In the genomic region with DNA sequence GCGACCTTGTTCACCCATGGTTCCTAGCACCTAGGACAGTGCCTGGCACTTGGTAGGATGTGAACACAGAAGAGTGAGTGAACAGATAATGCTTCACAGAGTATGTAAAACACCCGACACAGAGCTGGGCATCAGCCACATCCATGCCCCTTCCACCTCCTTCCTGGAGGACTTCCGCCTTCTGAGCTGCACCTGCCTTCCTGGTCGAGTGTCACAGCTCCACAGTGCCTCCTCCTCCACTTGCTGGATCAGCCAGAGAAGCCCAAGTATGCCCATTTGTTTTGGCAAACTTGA, we compare ENCODE assay signal across 14 cellular contexts. TPM values are rescaled to one million over a fixed set of nuclear protein-coding genes. Genes with fewer than 3 reads are reported as not detected.
DNase-seq lines count a peak whose midpoint lies in the region; ATAC-seq and TF ChIP-seq lines count a peak whose summit lies in the region.
"Had no signal": no experiment of that assay in that cellular context is flagged by ENCODE, and none has a peak within 500 bp of the region (broad histone marks: within the 10 kb centered on the region; RNA-seq: fewer than 3 reads in every experiment).

No MANE protein-coding gene starts in this region.

- H3K27ac Mint-ChIP-seq in activated T-cell treated with anti-CD3 and anti-CD28 coated beads, Interleukin-2, amount 50 U/mL, for 24 hours = no peak overlapping the region
- peak overlapping the region; percentile 9 for H3K27ac Mint-ChIP-seq in central memory CD8-positive, alpha-beta T cell (ENCODE audit: low read depth)
- H3K27ac Mint-ChIP-seq: B cell; CD4-positive, alpha-beta memory T cell had no signal

- H3K4me3 Mint-ChIP-seq in activated T-cell treated with anti-CD3 and anti-CD28 coated beads, Interleukin-2, amount 50 U/mL, for 24 hours = no peak overlapping the region
- H3K4me3 Mint-ChIP-seq in central memory CD8-positive, alpha-beta T cell = no peak overlapping the region
- H3K4me3 Mint-ChIP-seq: B cell; CD4-positive, alpha-beta memory T cell had no signal

- H3K9me3 Mint-ChIP-seq in activated T-cell treated with anti-CD3 and anti-CD28 coated beads, Interleukin-2, amount 50 U/mL, for 24 hours = no peaks in the 10 kb centered on the region
- no peaks in the 10 kb centered on the region for H3K9me3 Mint-ChIP-seq in central memory CD8-positive, alpha-beta T cell
- H3K9me3 Mint-ChIP-seq: CD4-positive, alpha-beta memory T cell had no signal

- TF ChIP-seq CTCF in HEK293 (tag by site-specific recombination; IDR thresholded peaks at IDR 0.05) = no peak

- no peaks in the 10 kb centered on the region for H3K9me3 ChIP-seq in HEK293 (ENCODE audit: control insufficient read depth, insufficient read depth, low read depth, low read length)

- peak; percentile 24 for DNase-seq in activated T-cell treated with anti-CD3 and anti-CD28 coated beads, Interleukin-2, amount 50 U/mL, for 24 hours
- no peak for DNase-seq in activated T-cell treated with anti-CD3 and anti-CD28 coated beads, Interleukin-2, amount 50 U/mL, for 48 hours
- DNase-seq in central memory CD8-positive, alpha-beta T cell (ENCODE audit: low spot score in 2 of 2) = no peak
- DNase-seq in posterior vena cava (ENCODE audit: low spot score) (peak; percentile 50), HuH-7 (ENCODE audit: low spot score) (no peak)
- no peak for DNase-seq in activated effector memory CD4-positive, alpha-beta T cell treated with anti-CD3 and anti-CD28 coated beads, Interleukin-2, amount 50 U/mL, for 16 hours
- DNase-seq: CD4-positive, alpha-beta memory T cell; COR-L47; DMS153 had no signal

- no peak overlapping the region for H3K4me3 ChIP-seq in HEK293 (ENCODE audit: low read depth, low read length)

- peaks cover 32% of the 10 kb centered on the region for H3K4me1 Mint-ChIP-seq in activated T-cell treated with anti-CD3 and anti-CD28 coated beads, Interleukin-2, amount 50 U/mL, for 24 hours (ENCODE audit: low read depth)
- peaks cover 42% of the 10 kb centered on the region for H3K4me1 Mint-ChIP-seq in central memory CD8-positive, alpha-beta T cell

- no peak overlapping the region for H3K27ac ChIP-seq in HEK293 (ENCODE audit: extremely low read depth, low read depth, low read length)
- H3K27ac ChIP-seq: C4-2B, HL-60 had no signal

- no peaks in the 10 kb centered on the region for H3K27me3 Mint-ChIP-seq in activated T-cell treated with anti-CD3 and anti-CD28 coated beads, Interleukin-2, amount 50 U/mL, for 24 hours
- H3K27me3 Mint-ChIP-seq in central memory CD8-positive, alpha-beta T cell = no peaks in the 10 kb centered on the region
- H3K27me3 Mint-ChIP-seq: B cell; CD4-positive, alpha-beta memory T cell had no signal

- no peak for ATAC-seq in central memory CD8-positive, alpha-beta T cell (replicated peaks; ENCODE audit: extremely low read depth, poor library complexity, severe bottlenecking)
- ATAC-seq: HCT116 had no signal

- intact Hi-C loops in posterior vena cava (cut with DNase I) = no loop called here

- CTCF ChIA-PET in HEK293 (lab: Yijun Ruan, JAX) = interaction anchor here (0.5 to 1.7 kb wide), 6 partner anchors 17 to 605 kb away, joined by 3 to 7 read pairs (median 4); no protein-coding TSS in a partner anchor

- POLR2A ChIA-PET in HEK293 (lab: Yijun Ruan, JAX) = no interaction called here

- no peaks in the 10 kb centered on the region for H3K4me1 ChIP-seq in HEK293 (ENCODE audit: control insufficient read depth, insufficient read depth, low read length)

- H3K36me3 ChIP-seq in HEK293 (ENCODE audit: control insufficient read depth in 2 of 2, insufficient read depth in 1 of 2, low read length in 2 of 2) = no peaks in the 10 kb centered on the region

- H3K36me3 Mint-ChIP-seq in activated T-cell treated with anti-CD3 and anti-CD28 coated beads, Interleukin-2, amount 50 U/mL, for 24 hours (ENCODE audit: low read depth) = no peaks in the 10 kb centered on the region
- peaks cover 2% of the 10 kb centered on the region for H3K36me3 Mint-ChIP-seq in central memory CD8-positive, alpha-beta T cell (ENCODE audit: insufficient read depth)

TF ChIP-seq in HEK293, 187 proteins besides CTCF, POLR2A, EP300 and RAD21:
- TF ChIP-seq ZNF792 (tag by site-specific recombination; IDR thresholded peaks at IDR 0.05) = no peak
- TF ChIP-seq, protein P1, sequence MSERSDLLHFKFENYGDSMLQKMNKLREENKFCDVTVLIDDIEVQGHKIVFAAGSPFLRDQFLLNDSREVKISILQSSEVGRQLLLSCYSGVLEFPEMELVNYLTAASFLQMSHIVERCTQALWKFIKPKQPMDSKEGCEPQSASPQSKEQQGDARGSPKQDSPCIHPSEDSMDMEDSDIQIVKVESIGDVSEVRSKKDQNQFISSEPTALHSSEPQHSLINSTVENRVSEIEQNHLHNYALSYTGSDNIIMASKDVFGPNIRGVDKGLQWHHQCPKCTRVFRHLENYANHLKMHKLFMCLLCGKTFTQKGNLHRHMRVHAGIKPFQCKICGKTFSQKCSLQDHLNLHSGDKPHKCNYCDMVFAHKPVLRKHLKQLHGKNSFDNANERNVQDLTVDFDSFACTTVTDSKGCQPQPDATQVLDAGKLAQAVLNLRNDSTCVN (tag by site-specific recombination; optimal IDR thresholded peaks at IDR 0.05) = no peak
- TF ChIP-seq, protein P2, sequence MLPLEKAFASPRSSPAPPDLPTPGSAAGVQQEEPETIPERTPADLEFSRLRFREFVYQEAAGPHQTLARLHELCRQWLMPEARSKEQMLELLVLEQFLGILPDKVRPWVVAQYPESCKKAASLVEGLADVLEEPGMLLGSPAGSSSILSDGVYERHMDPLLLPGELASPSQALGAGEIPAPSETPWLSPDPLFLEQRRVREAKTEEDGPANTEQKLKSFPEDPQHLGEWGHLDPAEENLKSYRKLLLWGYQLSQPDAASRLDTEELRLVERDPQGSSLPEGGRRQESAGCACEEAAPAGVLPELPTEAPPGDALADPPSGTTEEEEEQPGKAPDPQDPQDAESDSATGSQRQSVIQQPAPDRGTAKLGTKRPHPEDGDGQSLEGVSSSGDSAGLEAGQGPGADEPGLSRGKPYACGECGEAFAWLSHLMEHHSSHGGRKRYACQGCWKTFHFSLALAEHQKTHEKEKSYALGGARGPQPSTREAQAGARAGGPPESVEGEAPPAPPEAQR (tag by site-specific recombination; IDR thresholded peaks at IDR 0.05) = no peak
- TF ChIP-seq, protein P3, sequence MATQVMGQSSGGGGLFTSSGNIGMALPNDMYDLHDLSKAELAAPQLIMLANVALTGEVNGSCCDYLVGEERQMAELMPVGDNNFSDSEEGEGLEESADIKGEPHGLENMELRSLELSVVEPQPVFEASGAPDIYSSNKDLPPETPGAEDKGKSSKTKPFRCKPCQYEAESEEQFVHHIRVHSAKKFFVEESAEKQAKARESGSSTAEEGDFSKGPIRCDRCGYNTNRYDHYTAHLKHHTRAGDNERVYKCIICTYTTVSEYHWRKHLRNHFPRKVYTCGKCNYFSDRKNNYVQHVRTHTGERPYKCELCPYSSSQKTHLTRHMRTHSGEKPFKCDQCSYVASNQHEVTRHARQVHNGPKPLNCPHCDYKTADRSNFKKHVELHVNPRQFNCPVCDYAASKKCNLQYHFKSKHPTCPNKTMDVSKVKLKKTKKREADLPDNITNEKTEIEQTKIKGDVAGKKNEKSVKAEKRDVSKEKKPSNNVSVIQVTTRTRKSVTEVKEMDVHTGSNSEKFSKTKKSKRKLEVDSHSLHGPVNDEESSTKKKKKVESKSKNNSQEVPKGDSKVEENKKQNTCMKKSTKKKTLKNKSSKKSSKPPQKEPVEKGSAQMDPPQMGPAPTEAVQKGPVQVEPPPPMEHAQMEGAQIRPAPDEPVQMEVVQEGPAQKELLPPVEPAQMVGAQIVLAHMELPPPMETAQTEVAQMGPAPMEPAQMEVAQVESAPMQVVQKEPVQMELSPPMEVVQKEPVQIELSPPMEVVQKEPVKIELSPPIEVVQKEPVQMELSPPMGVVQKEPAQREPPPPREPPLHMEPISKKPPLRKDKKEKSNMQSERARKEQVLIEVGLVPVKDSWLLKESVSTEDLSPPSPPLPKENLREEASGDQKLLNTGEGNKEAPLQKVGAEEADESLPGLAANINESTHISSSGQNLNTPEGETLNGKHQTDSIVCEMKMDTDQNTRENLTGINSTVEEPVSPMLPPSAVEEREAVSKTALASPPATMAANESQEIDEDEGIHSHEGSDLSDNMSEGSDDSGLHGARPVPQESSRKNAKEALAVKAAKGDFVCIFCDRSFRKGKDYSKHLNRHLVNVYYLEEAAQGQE (tag by site-specific recombination; IDR thresholded peaks at IDR 0.05) = peak; percentile 45; the same call in 1 of the 2 replicates
- no peak for TF ChIP-seq ZNF157 (tag by site-specific recombination; IDR thresholded peaks at IDR 0.05)
TF ChIP-seq in HEK293: peak in this region for 1.

RNA-seq across cellular contexts. Expression of a gene that starts 20.1 kb away (rescaled TPM):
- 10 to 100 TPM; 21.1 to 24.5 TPM for total RNA-seq in posterior vena cava

Comparison
In these comparisons a context has a peak if more than half of its experiments do, and no peak if none do; other contexts are left out.
1. DNase-seq: peak in activated T-cell treated with anti-CD3 and anti-CD28 coated beads, Interleukin-2, amount 50 U/mL, for 24 hours (single experiment) and posterior vena cava (single experiment); none in activated T-cell treated with anti-CD3 and anti-CD28 coated beads, Interleukin-2, amount 50 U/mL, for 48 hours (0 of 2), central memory CD8-positive, alpha-beta T cell (0 of 2), HuH-7 (single experiment) and activated effector memory CD4-positive, alpha-beta T cell treated with anti-CD3 and anti-CD28 coated beads, Interleukin-2, amount 50 U/mL, for 16 hours (single experiment).